ENCODE assay signal across 1 cellular context in the genomic region with DNA sequence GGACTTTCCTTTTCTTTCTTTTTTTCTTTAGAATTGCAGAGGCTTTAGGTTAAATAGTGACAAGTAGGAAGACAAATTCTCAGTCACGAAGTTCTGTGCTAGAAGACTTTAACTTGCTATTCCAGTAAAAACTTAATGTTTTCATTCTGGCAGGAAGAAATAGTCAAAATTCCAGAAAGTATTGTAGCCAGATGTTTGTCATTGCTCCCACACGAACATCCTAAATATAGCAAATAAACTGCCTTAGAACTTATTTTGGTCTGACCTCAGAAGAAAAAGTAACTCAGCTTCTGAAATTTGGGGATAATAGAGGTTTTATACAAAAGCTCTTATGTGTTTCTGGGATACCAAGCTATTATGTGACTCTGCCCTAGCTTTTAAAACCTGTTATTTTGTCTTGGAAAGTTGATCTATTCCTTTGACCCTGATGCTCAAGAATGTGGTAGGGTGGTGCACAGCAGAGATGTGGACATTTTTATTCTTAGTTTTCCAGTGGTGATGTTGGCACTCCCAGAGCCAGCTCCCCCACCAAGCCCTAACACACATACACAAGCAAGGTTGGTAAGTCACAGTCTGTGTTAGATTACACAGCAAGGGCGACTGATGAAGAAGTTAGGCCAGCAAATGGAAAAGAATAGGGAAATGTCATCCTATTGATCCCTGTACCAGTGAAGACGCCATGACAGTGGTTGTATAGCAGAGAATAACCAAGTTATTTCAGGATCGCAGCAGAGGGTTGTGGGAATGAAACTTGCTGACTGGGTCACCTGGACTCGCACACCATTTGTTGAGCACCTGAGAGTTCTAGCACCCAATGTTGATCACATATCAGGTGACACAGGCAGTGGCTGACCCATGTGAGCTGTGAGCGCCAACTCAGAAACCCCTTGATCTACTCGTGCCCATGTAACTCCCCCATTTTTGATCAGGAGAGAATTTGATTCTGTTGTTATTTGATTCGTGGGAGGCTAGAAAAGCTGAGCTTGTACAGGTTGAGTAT.
TF ChIP-seq lines count a peak whose summit lies in the region.

No MANE protein-coding gene starts in this region.

TF ChIP-seq in GM23338, 12 proteins besides CTCF, POLR2A, EP300 and RAD21 (continued from another document):
- TF ChIP-seq EZH2 (IDR thresholded peaks at IDR 0.05; ENCODE audit: low read depth, unreplicated experiment) (no peak), NANOG (IDR thresholded peaks at IDR 0.05; ENCODE audit: borderline replicate concordance) (no peak)
